2 cellular contexts compared by ENCODE assay signal in genomic region chr5:134626369-134627014, GRCh38.
TF ChIP-seq lines count a peak whose summit lies in the region.

No MANE protein-coding gene starts in this region.

TF ChIP-seq in WTC11, 78 proteins besides CTCF, POLR2A, EP300 and RAD21 (continued from another document):
- no peak for TF ChIP-seq ARID4B (CRISPR knock-in tag; IDR thresholded peaks at IDR 0.05; ENCODE audit: borderline replicate concordance)
- TF ChIP-seq JAZF1 (CRISPR knock-in tag; IDR thresholded peaks at IDR 0.05) = no peak
- no peak for TF ChIP-seq MAX (CRISPR knock-in tag; IDR thresholded peaks at IDR 0.05)
- no peak for TF ChIP-seq CREM (CRISPR knock-in tag; IDR thresholded peaks at IDR 0.05)
- TF ChIP-seq EMX1 (CRISPR knock-in tag; IDR thresholded peaks at IDR 0.05) = no peak
- no peak for TF ChIP-seq AFF4 (CRISPR knock-in tag; IDR thresholded peaks at IDR 0.05; ENCODE audit: borderline replicate concordance)
- TF ChIP-seq ZNF423 (CRISPR knock-in tag; IDR thresholded peaks at IDR 0.05) = no peak
- TF ChIP-seq MLX (CRISPR knock-in tag; IDR thresholded peaks at IDR 0.05) = no peak
- TF ChIP-seq RORB (CRISPR knock-in tag; IDR thresholded peaks at IDR 0.05) = no peak
- TF ChIP-seq NFE2L1 (CRISPR knock-in tag; IDR thresholded peaks at IDR 0.05) = no peak

TF ChIP-seq in SK-N-SH treated with all-trans-retinoic acid at 6 μM for 48 hours, 23 proteins besides CTCF, POLR2A, EP300 and RAD21 (continued from another document):
- no peak for TF ChIP-seq PATZ1 (CRISPR knock-in tag; IDR thresholded peaks at IDR 0.05; ENCODE audit: borderline replicate concordance)
- TF ChIP-seq ESRRG (CRISPR knock-in tag; IDR thresholded peaks at IDR 0.05) = no peak
